Comparison of ENCODE assay signal across 6 cellular contexts in the genomic region with DNA sequence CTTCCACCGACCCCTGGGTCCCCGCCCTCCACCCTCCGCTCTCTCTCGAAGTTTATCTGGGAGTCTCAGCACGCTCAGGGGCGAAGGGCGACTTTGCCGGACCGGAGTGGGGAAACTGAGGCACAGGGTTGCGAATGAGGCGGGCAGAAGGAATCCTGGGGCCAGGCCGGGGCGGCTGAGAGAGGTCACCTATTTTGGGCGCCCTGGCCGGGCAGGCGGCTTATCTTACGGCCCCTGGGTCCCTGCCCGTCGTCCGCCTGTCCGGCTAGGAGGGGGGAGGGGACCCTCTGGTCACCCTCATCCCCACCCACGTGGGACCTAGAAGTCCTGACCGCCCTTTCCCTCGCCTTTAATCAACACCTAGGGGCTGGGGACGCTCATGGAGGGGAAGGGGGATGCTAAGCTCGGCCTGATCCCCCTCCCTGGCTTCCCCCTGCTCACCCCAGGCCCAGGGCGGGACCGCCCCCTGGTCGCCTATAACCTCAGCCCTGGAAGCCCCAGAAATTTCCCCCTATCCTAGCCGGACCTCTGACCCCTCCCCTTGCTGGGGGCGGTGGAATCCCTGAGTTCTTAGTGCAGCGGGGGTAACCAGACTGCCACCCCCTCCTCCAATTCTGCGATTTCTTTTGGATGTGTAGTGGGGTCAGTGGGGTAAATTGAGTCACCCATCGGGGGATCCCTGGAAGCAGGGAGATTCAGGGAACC. TPM values are rescaled to one million over a fixed set of nuclear protein-coding genes. Genes with fewer than 3 reads are reported as not detected.
DNase-seq lines count a peak whose midpoint lies in the region; ATAC-seq and FAIRE-seq lines count a peak whose summit lies in the region.

No MANE protein-coding gene starts in this region.

- no peaks in the 10 kb centered on the region for H3K9me3 ChIP-seq in mucosa of stomach (ENCODE audit: control insufficient read depth, low read length)

- H3K27ac ChIP-seq in adipose tissue (ENCODE audit: low read depth, low read length), result peak overlapping the region; percentile 91

- 0% methylated on average over 26 to 34 of the region's 34 CpGs for WGBS in adipose tissue, 3 donors

- peak overlapping the region; percentile 76 for H3K4me3 ChIP-seq in mucosa of stomach (ENCODE audit: low read length)

- DNase-seq in KBM-7 (peak; percentile 41), RCC 7860 (ENCODE audit: low spot score) (no peak), occipital lobe (lab: John Stamatoyannopoulos, UW) (no peak)

- no peak for FAIRE-seq in RCC 7860 (lab: Jason Lieb, UNC)

- in situ Hi-C loops in KBM-7 (cut with MboI; ENCODE audit: low pct_unique_long_range_greater_than_20kb, low sequenced_read_pairs), result no loop called here

- H3K9ac ChIP-seq in mucosa of stomach (ENCODE audit: low read length), result peak overlapping the region; percentile 80

- H3K4me1 ChIP-seq in mucosa of stomach (ENCODE audit: control insufficient read depth, insufficient read depth, low read length), result peaks cover 49% of the 10 kb centered on the region

- no peaks in the 10 kb centered on the region for H3K36me3 ChIP-seq in mucosa of stomach (ENCODE audit: control insufficient read depth, insufficient read depth, low read length)

- ATAC-seq in HG02852 (IDR thresholded peaks at IDR 0.05; ENCODE audit: unreplicated experiment), result no peak

- H3K27me3 ChIP-seq in mucosa of stomach (ENCODE audit: control insufficient read depth, insufficient read depth, low read length), result no peaks in the 10 kb centered on the region

RNA-seq across cellular contexts. Expression of a gene that starts 0.6 kb away (rescaled TPM):
- 100 to 1,000 TPM in 2 of 3 donors, 10 to 100 TPM in 1; 28.6 to 149 (median 112) TPM for polyA plus RNA-seq in adipose tissue
- total RNA-seq in occipital lobe, result 3.0 TPM

RNA-seq across cellular contexts. Expression of a gene that starts 2.7 kb away (rescaled TPM):
- polyA plus RNA-seq in adipose tissue, result 10 to 100 TPM; 52.4 to 76.6 (median 66.4) TPM
- 11.2 TPM for total RNA-seq in occipital lobe

RNA-seq across cellular contexts. Expression of a gene that starts 19.6 kb away (rescaled TPM):
- polyA plus RNA-seq in adipose tissue, result 100 to 1,000 TPM; 538 to 982 (median 581) TPM
- total RNA-seq in occipital lobe, result 12.3 TPM

RNA-seq across cellular contexts. Expression of a gene that starts 27.2 kb away (rescaled TPM):
- polyA plus RNA-seq in adipose tissue, result 10 to 100 TPM in 1 of 3 donors, 1 to 10 TPM in 1, under 1 TPM in 1; 0.45 to 14.4 (median 2.1) TPM
- not detected for total RNA-seq in occipital lobe

RNA-seq across cellular contexts. Expression of a gene that starts 32.5 kb away (rescaled TPM):
- 1 to 10 TPM; 1.2 to 6.3 (median 6.0) TPM for polyA plus RNA-seq in adipose tissue
- 2.5 TPM for total RNA-seq in occipital lobe
